ENCODE assay signal across 22 cellular contexts in the genomic region with DNA sequence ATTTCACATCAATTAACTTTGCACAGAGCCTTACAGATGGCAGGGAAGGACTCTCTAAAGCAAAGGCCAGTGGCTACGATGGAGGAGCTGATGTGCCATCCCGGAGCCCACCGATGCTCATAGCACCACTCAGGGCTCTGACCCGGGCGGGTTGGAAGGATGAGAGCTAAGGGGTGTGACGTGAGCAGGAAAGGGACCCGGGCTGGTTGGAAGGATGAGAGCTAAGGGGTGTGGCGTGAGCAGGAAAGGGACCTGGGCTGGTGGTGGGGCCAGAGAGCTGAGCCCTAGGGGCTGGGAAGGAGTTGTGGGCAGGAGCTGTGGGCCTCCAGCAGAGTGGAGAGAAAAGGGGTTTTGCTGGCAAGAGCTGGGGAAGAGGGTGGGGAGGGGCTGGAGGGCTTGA. TPM values are rescaled to one million over a fixed set of nuclear protein-coding genes. Genes with fewer than 3 reads are reported as not detected.
DNase-seq lines count a peak whose midpoint lies in the region; ATAC-seq and TF ChIP-seq lines count a peak whose summit lies in the region.
"Had no signal": no experiment of that assay in that cellular context is flagged by ENCODE, and none has a peak within 500 bp of the region (broad histone marks: within the 10 kb centered on the region; RNA-seq: fewer than 3 reads in every experiment).

No MANE protein-coding gene starts in this region.

- H3K4me3 ChIP-seq in gastroesophageal sphincter (no peak overlapping the region), esophagus muscularis mucosa (no peak overlapping the region)
- H3K4me3 ChIP-seq: ovary had no signal

- DNase-seq in Right ventricle myocardium inferior (ENCODE audit: missing footprints) (peak; percentile 46), left ventricle myocardium superior (no peak), naive B cell (no peak), esophagus muscularis mucosa (ENCODE audit: extremely low spot score) (no peak), osteocyte (ENCODE audit: extremely low spot score, unreplicated experiment) (no peak)
- no peak for DNase-seq in activated CD8-positive, alpha-beta T cell treated with anti-CD3 and anti-CD28 coated beads for 36 hours
- DNase-seq: activated gamma-delta T cell; anterior cingulate cortex; dermis blood vessel endothelial cell; EL; HCEC 1CT; IMR-90; kidney glomerular epithelial cell; mammary epithelial cell; NCI-H1105; NCI-H1930; stimulated activated CD4-positive, alpha-beta T cell treated with anti-CD3 and anti-CD28 coated beads, Interleukin-2, amount 100 ng/mL, for 48 hours; stimulated activated naive B cell treated with anti-CD40 and anti-IgM and Interleukin-4, amounts not matched to agents 10 μg/mL and 1 μg/mL and 100 μg/mL, for 72 hours had no signal

- H3K4me1 ChIP-seq in gastroesophageal sphincter (peaks cover 0 to 20% (median 2%) of the 10 kb centered on the region in 3 donors), esophagus muscularis mucosa (peaks cover 7 to 24% (median 18%) of the 10 kb centered on the region in 4 donors)

- POLR2A ChIA-PET in activated CD8-positive, alpha-beta T cell treated with anti-CD3 and anti-CD28 coated beads for 36 hours (lab: Charles Lee) = interaction anchor here (1.1 kb wide), 1 partner anchor 19 kb away, joined by 3 read pairs; no protein-coding TSS in a partner anchor

- CTCF ChIA-PET in activated CD8-positive, alpha-beta T cell treated with anti-CD3 and anti-CD28 coated beads for 36 hours (lab: Charles Lee) = interaction anchor here (0.6 to 1.4 kb wide), 4 partner anchors 9 to 75 kb away, joined by 3 to 5 read pairs (median 4); no protein-coding TSS in a partner anchor

- ATAC-seq in Right ventricle myocardium inferior = no peak
- ATAC-seq in left ventricle myocardium superior = no peak
- ATAC-seq in activated CD8-positive, alpha-beta T cell treated with anti-CD3 and anti-CD28 coated beads for 36 hours = no peak
- no peak for ATAC-seq in naive B cell (ENCODE audit: low read depth in 2 of 2)
- ATAC-seq in gastroesophageal sphincter = no peak
- ATAC-seq: stimulated activated naive B cell treated with anti-CD40 and anti-IgM and Interleukin-4, amounts not matched to agents 10 μg/mL and 1 μg/mL and 100 μg/mL, for 72 hours had no signal

- H3K9me3 ChIP-seq in gastroesophageal sphincter (no peaks in the 10 kb centered on the region), esophagus muscularis mucosa (no peaks in the 10 kb centered on the region)
- H3K9me3 ChIP-seq: ovary had no signal

- intact Hi-C loops in Right ventricle myocardium inferior (cut with DNase I) (no loop called here), left ventricle myocardium superior (cut with micrococcal nuclease) (no loop called here), esophagus muscularis mucosa (cut with DNase I) (no loop called here)
- intact Hi-C loops in activated CD8-positive, alpha-beta T cell treated with anti-CD3 and anti-CD28 coated beads for 36 hours (cut with micrococcal nuclease) = no loop called here

- H3K9me3 Mint-ChIP-seq in activated CD8-positive, alpha-beta T cell treated with anti-CD3 and anti-CD28 coated beads for 36 hours = no peaks in the 10 kb centered on the region
- H3K9me3 Mint-ChIP-seq in naive B cell (peaks cover 0 to 2% (median 0%) of the 10 kb centered on the region in 7 donors), osteocyte (ENCODE audit: unreplicated experiment) (no peaks in the 10 kb centered on the region)
- H3K9me3 Mint-ChIP-seq: stimulated activated naive B cell treated with anti-CD40 and anti-IgM and Interleukin-4, amounts not matched to agents 10 μg/mL and 1 μg/mL and 100 μg/mL, for 72 hours had no signal

- 74 to 75% methylated on average over 2 to 8 of the region's 8 CpGs for WGBS in gastroesophageal sphincter (ENCODE audit: low coverage in 1 of 2), 2 donors
- WGBS in esophagus muscularis mucosa = 80% methylated on average over 8 of the region's 8 CpGs

- H3K27ac ChIP-seq in gastroesophageal sphincter = no peak overlapping the region
- no peak overlapping the region for H3K27ac ChIP-seq in esophagus muscularis mucosa (replicated peaks in 1 of 4)
- H3K27ac ChIP-seq: C4-2B, ovary, VCaP had no signal

- no peak for TF ChIP-seq EP300 in gastroesophageal sphincter (IDR thresholded peaks at IDR 0.05)
- no peak for TF ChIP-seq EP300 in esophagus muscularis mucosa (IDR thresholded peaks at IDR 0.05)

- H3K27me3 ChIP-seq in gastroesophageal sphincter (peaks cover 18% of the 10 kb centered on the region), esophagus muscularis mucosa (peaks cover 0 to 11% (median 0%) of the 10 kb centered on the region in 4 donors)
- H3K27me3 ChIP-seq: ovary had no signal

- peak overlapping the region; percentile 27 for H3K27ac Mint-ChIP-seq in activated CD8-positive, alpha-beta T cell treated with anti-CD3 and anti-CD28 coated beads for 36 hours
- H3K27ac Mint-ChIP-seq in naive B cell (peak overlapping the region in 5 of 6 donors; percentile 18 to 78 (median 53)), osteocyte (ENCODE audit: unreplicated experiment) (no peak overlapping the region)
- H3K27ac Mint-ChIP-seq: stimulated activated naive B cell treated with anti-CD40 and anti-IgM and Interleukin-4, amounts not matched to agents 10 μg/mL and 1 μg/mL and 100 μg/mL, for 72 hours had no signal

- H3K36me3 ChIP-seq in gastroesophageal sphincter = no peaks in the 10 kb centered on the region
- H3K36me3 ChIP-seq in esophagus muscularis mucosa = no peaks in the 10 kb centered on the region
- H3K36me3 ChIP-seq: ovary had no signal

- H3K27me3 Mint-ChIP-seq in activated CD8-positive, alpha-beta T cell treated with anti-CD3 and anti-CD28 coated beads for 36 hours = no peaks in the 10 kb centered on the region
- H3K27me3 Mint-ChIP-seq in naive B cell = no peaks in the 10 kb centered on the region
- peaks cover 22% of the 10 kb centered on the region for H3K27me3 Mint-ChIP-seq in osteocyte (ENCODE audit: unreplicated experiment)
- H3K27me3 Mint-ChIP-seq: stimulated activated naive B cell treated with anti-CD40 and anti-IgM and Interleukin-4, amounts not matched to agents 10 μg/mL and 1 μg/mL and 100 μg/mL, for 72 hours had no signal

- H3K36me3 Mint-ChIP-seq in activated CD8-positive, alpha-beta T cell treated with anti-CD3 and anti-CD28 coated beads for 36 hours (ENCODE audit: low read depth) = peaks cover 2% of the 10 kb centered on the region
- H3K36me3 Mint-ChIP-seq in naive B cell (no peaks in the 10 kb centered on the region), osteocyte (ENCODE audit: unreplicated experiment) (no peaks in the 10 kb centered on the region)

- TF ChIP-seq POLR2A in gastroesophageal sphincter (IDR thresholded peaks at IDR 0.05) (no peak), esophagus muscularis mucosa (IDR thresholded peaks at IDR 0.05; ENCODE audit: low read depth) (no peak)

- TF ChIP-seq CTCF in activated CD8-positive, alpha-beta T cell treated with anti-CD3 and anti-CD28 coated beads for 36 hours (IDR thresholded peaks at IDR 0.05) = no peak
- TF ChIP-seq CTCF in gastroesophageal sphincter (IDR thresholded peaks at IDR 0.05) (no peak), esophagus muscularis mucosa (IDR thresholded peaks at IDR 0.05) (no peak), osteocyte (IDR thresholded peaks at IDR 0.05) (no peak)

- H3K4me1 Mint-ChIP-seq in activated CD8-positive, alpha-beta T cell treated with anti-CD3 and anti-CD28 coated beads for 36 hours (ENCODE audit: low read depth) = peaks cover 31% of the 10 kb centered on the region
- H3K4me1 Mint-ChIP-seq in naive B cell (peaks cover 38 to 61% (median 50%) of the 10 kb centered on the region in 3 donors), osteocyte (ENCODE audit: unreplicated experiment) (peaks cover 7% of the 10 kb centered on the region)

- no peak overlapping the region for H3K4me3 Mint-ChIP-seq in activated CD8-positive, alpha-beta T cell treated with anti-CD3 and anti-CD28 coated beads for 36 hours
- peak overlapping the region in 4 of 8 donors; percentile 50 to 97 (median 60) for H3K4me3 Mint-ChIP-seq in naive B cell
- H3K4me3 Mint-ChIP-seq in osteocyte (ENCODE audit: unreplicated experiment) = no peak overlapping the region
- H3K4me3 Mint-ChIP-seq: stimulated activated naive B cell treated with anti-CD40 and anti-IgM and Interleukin-4, amounts not matched to agents 10 μg/mL and 1 μg/mL and 100 μg/mL, for 72 hours had no signal

RNA-seq across cellular contexts. Expression of gene FBRSL1, which starts 3.8 kb away (rescaled TPM):
- total RNA-seq in Right ventricle myocardium inferior (51.9 TPM), left ventricle myocardium superior (68.0 TPM), gastroesophageal sphincter (10 to 100 TPM in 2 of 4 donors, 1 to 10 TPM in 2; 8.5 to 24.7 (median 15.5) TPM), esophagus muscularis mucosa (10 to 100 TPM; 14.4 to 28.1 (median 18.5) TPM), osteocyte (42.1 and 46.2 TPM in 2 replicates)
- total RNA-seq in activated CD8-positive, alpha-beta T cell treated with anti-CD3 and anti-CD28 coated beads for 36 hours = 10 to 100 TPM; 41.4 to 48.1 TPM
- 1 to 10 TPM in 5 of 6 donors, under 1 TPM in 1; 0.60 to 5.8 (median 2.9) TPM for polyA plus RNA-seq in naive B cell (ENCODE audit: low read depth in 6 of 6)
